Comparison of ENCODE assay signal across 12 cellular contexts in the genomic region with DNA sequence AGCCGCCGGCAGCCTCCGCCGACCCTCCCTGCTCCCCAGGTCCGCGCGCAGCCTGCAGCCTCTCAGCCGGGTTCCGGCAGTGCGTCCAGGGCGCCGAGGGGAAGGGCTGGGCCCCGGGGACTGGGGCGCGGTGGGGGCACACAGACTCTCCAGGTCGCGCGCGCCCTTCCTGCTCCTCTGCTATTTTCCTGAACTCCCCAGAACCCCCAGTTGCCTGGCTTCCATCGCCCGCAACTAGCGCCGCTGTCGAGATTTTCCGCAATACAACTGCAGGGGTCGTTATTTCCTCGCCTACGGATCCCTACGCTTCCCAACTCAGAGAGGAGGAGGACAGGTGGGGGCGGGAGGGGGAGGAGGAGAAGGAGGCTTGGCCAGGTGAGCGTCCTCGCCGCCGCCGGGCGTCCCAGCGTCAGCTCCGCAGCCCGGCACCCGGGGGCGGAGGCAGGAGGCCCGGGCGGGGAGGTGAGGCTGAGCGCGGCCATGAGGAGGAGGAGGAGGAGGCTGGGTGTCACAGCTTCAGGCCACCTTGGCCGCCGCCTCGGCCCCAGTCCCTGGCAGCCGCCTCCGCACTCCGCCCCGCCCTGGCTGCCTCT. TPM values are rescaled to one million over a fixed set of nuclear protein-coding genes. Genes with fewer than 3 reads are reported as not detected.
DNase-seq lines count a peak whose midpoint lies in the region; ATAC-seq and TF ChIP-seq lines count a peak whose summit lies in the region.
"Had no signal": no experiment of that assay in that cellular context is flagged by ENCODE, and none has a peak within 500 bp of the region (broad histone marks: within the 10 kb centered on the region; RNA-seq: fewer than 3 reads in every experiment).

TSS of gene CA10 (minus strand) at position 265 of the 593 bp plus-strand sequence.

- peak within 1 kb of the TSS; percentile 6 to 68 (median 53) for H3K4me3 ChIP-seq in dorsolateral prefrontal cortex
- H3K4me3 ChIP-seq: left ventricle myocardium inferior, SJCRH30 had no signal

- intact Hi-C loops in dorsolateral prefrontal cortex (cut with DNase I) = no loop called here
- intact Hi-C loops in left cardiac atrium (cut with DNase I) = no loop called here

- peaks cover 0 to 67% (median 42%) of the 10 kb centered on the region in 45 donors for H3K27me3 ChIP-seq in dorsolateral prefrontal cortex
- H3K27me3 ChIP-seq: SJCRH30 had no signal

- POLR2A ChIA-PET in naive thymus-derived CD8-positive, alpha-beta T cell (lab: Charles Lee) = no interaction called here

- peak within 1 kb of the TSS in 45 of 59 donors; percentile 8 to 84 (median 56) for H3K27ac ChIP-seq in dorsolateral prefrontal cortex
- H3K27ac ChIP-seq: left ventricle myocardium inferior, SJCRH30 had no signal

- peaks cover 0 to 8% (median 6%) of the 10 kb centered on the region in 4 donors for H3K4me1 Mint-ChIP-seq in naive thymus-derived CD8-positive, alpha-beta T cell

- H3K4me3 Mint-ChIP-seq in naive thymus-derived CD8-positive, alpha-beta T cell = peak within 1 kb of the TSS in 6 of 10 donors; percentile 15 to 45 (median 34)

- H3K9me3 Mint-ChIP-seq in naive thymus-derived CD8-positive, alpha-beta T cell = peaks cover 3 to 24% (median 13%) of the 10 kb centered on the region in 9 donors

- peak in 2 of 56 donors; percentile 12 for TF ChIP-seq CTCF in dorsolateral prefrontal cortex (IDR thresholded peaks at IDR 0.05 in 54 of 56, conservative IDR thresholded peaks at IDR 0.05 in 2 of 56; ENCODE audit: low read depth in 1 of 56, partially characterized antibody in 56 of 56)

- DNase-seq in DMS53 (lab: John Stamatoyannopoulos, UW) (peak; percentile 92), NCI-H128 (lab: John Stamatoyannopoulos, UW; ENCODE audit: unreplicated experiment) (peak; percentile 21), dorsolateral prefrontal cortex (peak in 4 of 10 donors; percentile 25 to 87 (median 42)), CD1c-positive myeloid dendritic cell (ENCODE audit: extremely low spot score) (no peak), left cardiac atrium (no peak)
- no peak for DNase-seq in naive thymus-derived CD8-positive, alpha-beta T cell
- no peak for DNase-seq in activated T-cell treated with anti-CD3 and anti-CD28 coated beads, Interleukin-2, amount 50 U/mL, for 1 hour
- DNase-seq: EL; left ventricle myocardium inferior; SJCRH30; stimulated activated naive CD4-positive, alpha-beta T cell treated with Interleukin-2 at 50 U/mL for 16 hours had no signal

- no peak for ATAC-seq in naive thymus-derived CD8-positive, alpha-beta T cell
- ATAC-seq in left cardiac atrium (no peak), HG03442 (IDR thresholded peaks at IDR 0.05; ENCODE audit: unreplicated experiment) (no peak)

- H3K36me3 Mint-ChIP-seq in naive thymus-derived CD8-positive, alpha-beta T cell = peaks cover 3 to 7% (median 7%) of the 10 kb centered on the region in 3 donors

- peaks cover 37 to 69% (median 45%) of the 10 kb centered on the region in 5 donors for H3K27me3 Mint-ChIP-seq in naive thymus-derived CD8-positive, alpha-beta T cell

- H3K27ac Mint-ChIP-seq in naive thymus-derived CD8-positive, alpha-beta T cell = no peak within 1 kb of the TSS

RNA-seq across cellular contexts. Expression of gene CA10, which starts in this region (rescaled TPM):
- 10 to 100 TPM; 14.9 to 95.7 (median 46.8) TPM for total RNA-seq in dorsolateral prefrontal cortex
- total RNA-seq in naive thymus-derived CD8-positive, alpha-beta T cell = not detected
- not detected for polyA plus RNA-seq in naive thymus-derived CD8-positive, alpha-beta T cell
- not detected for total RNA-seq in left cardiac atrium
- total RNA-seq: left ventricle myocardium inferior, SJCRH30 had no signal

Comparison
In these comparisons a context has a peak if more than half of its experiments do, and no peak if none do; other contexts are left out.
1. RNA of gene CA10 (total RNA-seq): 14.9 to 95.7 TPM in dorsolateral prefrontal cortex; not detected in naive thymus-derived CD8-positive, alpha-beta T cell and not detected in left cardiac atrium; every median in the first group is over 10 times any median in the second.
2. DNase-seq: peak in DMS53 (single experiment) and NCI-H128 (single experiment); none in naive thymus-derived CD8-positive, alpha-beta T cell (0 of 10), CD1c-positive myeloid dendritic cell (single experiment), left cardiac atrium (single experiment) and activated T-cell treated with anti-CD3 and anti-CD28 coated beads, Interleukin-2, amount 50 U/mL, for 1 hour (single experiment).